In the genomic region with DNA sequence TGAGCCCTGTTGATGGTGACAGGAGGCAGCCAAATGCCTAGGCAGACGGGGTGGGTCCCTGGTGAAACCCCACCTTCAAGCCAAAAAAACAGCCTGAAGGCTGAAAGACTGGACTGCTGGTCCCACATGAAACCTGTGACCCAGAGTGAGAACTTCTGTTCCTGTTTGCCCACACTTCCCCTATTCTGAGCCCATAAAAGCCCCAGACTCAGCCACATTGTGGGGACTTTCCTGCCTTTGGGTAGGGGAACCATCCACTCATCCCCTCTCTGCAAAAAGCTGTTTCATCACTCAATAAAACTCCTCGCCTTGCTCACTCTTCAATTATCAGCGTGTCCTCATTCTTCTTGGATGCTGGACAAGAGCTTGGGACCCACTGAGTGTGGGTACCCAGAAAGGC, we compare ENCODE assay signal across 32 cellular contexts. TPM values are rescaled to one million over a fixed set of nuclear protein-coding genes. Genes with fewer than 3 reads are reported as not detected.
DNase-seq lines count a peak whose midpoint lies in the region; ATAC-seq and TF ChIP-seq lines count a peak whose summit lies in the region.
"Had no signal": no experiment of that assay in that cellular context is flagged by ENCODE, and none has a peak within 500 bp of the region (broad histone marks: within the 10 kb centered on the region; RNA-seq: fewer than 3 reads in every experiment).

No MANE protein-coding gene starts in this region.

- whole genome bisulfite sequencing in right lobe of liver (ENCODE audit: insufficient coverage, low coverage, low lambda C conversion rate, missing lambda C conversion rate) = 100% methylated on average over 2 of the region's 3 CpGs

- peaks cover 48% of the 10 kb centered on the region for H3K4me1 ChIP-seq in CD8-positive, alpha-beta memory T cell (ENCODE audit: insufficient read depth, low read length)
- H3K4me1 ChIP-seq in right lobe of liver = no peaks in the 10 kb centered on the region
- H3K4me1 ChIP-seq: ascending aorta, pancreas, testis had no signal

- H3K27me3 ChIP-seq in CD8-positive, alpha-beta memory T cell (ENCODE audit: insufficient read depth, low read length, poor library complexity, severe bottlenecking) = no peaks in the 10 kb centered on the region
- no peaks in the 10 kb centered on the region for H3K27me3 ChIP-seq in right lobe of liver
- H3K27me3 ChIP-seq: ascending aorta, cardiac muscle cell, pancreas, right atrium auricular region, testis had no signal

- POLR2A ChIA-PET in CD8-positive, alpha-beta memory T cell (lab: Charles Lee) = no interaction called here

- H3K27ac ChIP-seq in CD8-positive, alpha-beta memory T cell (ENCODE audit: low read depth, low read length) = no peak overlapping the region
- no peak overlapping the region for H3K27ac ChIP-seq in right lobe of liver
- H3K27ac ChIP-seq: 22Rv1, ascending aorta, C4-2B, cardiac muscle cell, coronary artery, pancreas, right atrium auricular region, testis had no signal

- no peaks in the 10 kb centered on the region for H3K27me3 Mint-ChIP-seq in CD8-positive, alpha-beta memory T cell
- H3K27me3 Mint-ChIP-seq in T-helper 17 cell = no peaks in the 10 kb centered on the region
- no peaks in the 10 kb centered on the region for H3K27me3 Mint-ChIP-seq in memory B cell
- H3K27me3 Mint-ChIP-seq: activated CD4-positive, alpha-beta memory T cell treated with anti-CD3 and anti-CD28 coated beads, Interleukin-2, amount 10 ng/mL, durations not matched to agents 7 days and 5 days; activated naive CD8-positive, alpha-beta T cell; stimulated activated naive CD8-positive, alpha-beta T cell treated with anti-CD3 and anti-CD28 coated beads, Interleukin-15, Interleukin-2, amounts not matched to agents 100 ng/mL and 50 ng/mL, for 24 hours had no signal

- H3K4me3 ChIP-seq in CD8-positive, alpha-beta memory T cell (ENCODE audit: low read length) = no peak overlapping the region
- H3K4me3 ChIP-seq in right lobe of liver = no peak overlapping the region
- H3K4me3 ChIP-seq: ascending aorta, cardiac muscle cell, coronary artery, pancreas, right atrium auricular region, testis had no signal

- CTCF ChIA-PET in CD8-positive, alpha-beta memory T cell (lab: Charles Lee) = interaction anchor here (2.7 to 6.1 kb wide), 2 partner anchors 14 to 28 kb away, joined by 9 to 28 read pairs; no protein-coding TSS in a partner anchor

- TF ChIP-seq CTCF in right lobe of liver (IDR thresholded peaks at IDR 0.05) = no peak

- peak; percentile 25 for DNase-seq in DMS53 (lab: John Stamatoyannopoulos, UW)
- no peak for DNase-seq in DMS53 treated with DMSO at 0.1 percent for 48 hours (lab: John Stamatoyannopoulos, UW; ENCODE audit: unreplicated experiment)
- no peak for DNase-seq in CD8-positive, alpha-beta memory T cell
- DNase-seq in T-helper 17 cell = no peak
- no peak for DNase-seq in memory B cell (ENCODE audit: low spot score in 2 of 2)
- DNase-seq in right lobe of liver = no peak
- DNase-seq: activated CD4-positive, alpha-beta memory T cell treated with anti-CD3 and anti-CD28 coated beads, Interleukin-2, amount 10 ng/mL, durations not matched to agents 7 days and 5 days; DMS 273 treated with DMSO at 0.1 percent for 48 hours; effector CD8-positive, alpha-beta T cell; mammary epithelial cell; NCI-H446; NCI-H774; stimulated activated CD4-positive, alpha-beta T cell treated with anti-CD3 and anti-CD28 coated beads, Interleukin-1b, Interleukin-23, amount 100 ng/mL, for 48 hours; testis had no signal

- no peak for TF ChIP-seq POLR2A in right lobe of liver (IDR thresholded peaks at IDR 0.05)

- ATAC-seq in T-helper 17 cell (no peak), memory B cell (ENCODE audit: low read depth) (peak; percentile 37), HG02938 (IDR thresholded peaks at IDR 0.05; ENCODE audit: unreplicated experiment) (no peak), right lobe of liver (no peak), HG02885 (IDR thresholded peaks at IDR 0.05; ENCODE audit: poor library complexity, unreplicated experiment) (no peak)
- ATAC-seq: pancreas had no signal

- peak overlapping the region in 7 of 8 donors; percentile 47 to 98 (median 94) for H3K27ac Mint-ChIP-seq in CD8-positive, alpha-beta memory T cell
- H3K27ac Mint-ChIP-seq in T-helper 17 cell (peak overlapping the region; percentile 8), memory B cell (no peak overlapping the region)
- H3K27ac Mint-ChIP-seq: activated CD4-positive, alpha-beta memory T cell treated with anti-CD3 and anti-CD28 coated beads, Interleukin-2, amount 10 ng/mL, durations not matched to agents 7 days and 5 days; activated naive CD8-positive, alpha-beta T cell; stimulated activated naive CD8-positive, alpha-beta T cell treated with anti-CD3 and anti-CD28 coated beads, Interleukin-15, Interleukin-2, amounts not matched to agents 100 ng/mL and 50 ng/mL, for 24 hours had no signal

- no peaks in the 10 kb centered on the region for H3K36me3 ChIP-seq in CD8-positive, alpha-beta memory T cell (ENCODE audit: insufficient read depth, low read length)
- H3K36me3 ChIP-seq in right lobe of liver = peaks cover 0 to 9% (median 2%) of the 10 kb centered on the region in 4 donors
- H3K36me3 ChIP-seq: cardiac muscle cell had no signal

- intact Hi-C loops in right lobe of liver (cut with DNase I) = no loop called here

- peaks cover 6% of the 10 kb centered on the region for H3K9me3 ChIP-seq in CD8-positive, alpha-beta memory T cell (ENCODE audit: low read length)
- no peaks in the 10 kb centered on the region for H3K9me3 ChIP-seq in T-helper 17 cell (ENCODE audit: control insufficient read depth, low read length, poor library complexity, severe bottlenecking)
- no peaks in the 10 kb centered on the region for H3K9me3 ChIP-seq in right lobe of liver
- H3K9me3 ChIP-seq: ascending aorta, pancreas, testis had no signal

- H3K4me3 Mint-ChIP-seq in CD8-positive, alpha-beta memory T cell = peak overlapping the region in 4 of 7 donors; percentile 7 to 78 (median 52)
- H3K4me3 Mint-ChIP-seq in T-helper 17 cell = no peak overlapping the region
- H3K4me3 Mint-ChIP-seq in memory B cell = no peak overlapping the region
- H3K4me3 Mint-ChIP-seq: activated CD4-positive, alpha-beta memory T cell treated with anti-CD3 and anti-CD28 coated beads, Interleukin-2, amount 10 ng/mL, durations not matched to agents 7 days and 5 days; activated naive CD8-positive, alpha-beta T cell; neural crest cell; stimulated activated naive CD8-positive, alpha-beta T cell treated with anti-CD3 and anti-CD28 coated beads, Interleukin-15, Interleukin-2, amounts not matched to agents 100 ng/mL and 50 ng/mL, for 24 hours had no signal

- H3K36me3 Mint-ChIP-seq in CD8-positive, alpha-beta memory T cell = peaks cover 6 to 41% (median 9%) of the 10 kb centered on the region in 3 donors
- peaks cover 6% of the 10 kb centered on the region for H3K36me3 Mint-ChIP-seq in T-helper 17 cell (ENCODE audit: low read depth)
- peaks cover 41% of the 10 kb centered on the region for H3K36me3 Mint-ChIP-seq in memory B cell

- H3K4me1 Mint-ChIP-seq in CD8-positive, alpha-beta memory T cell = peaks cover 19 to 56% (median 47%) of the 10 kb centered on the region in 3 donors
- H3K4me1 Mint-ChIP-seq in T-helper 17 cell (peaks cover 17% of the 10 kb centered on the region), memory B cell (peaks cover 3% of the 10 kb centered on the region)
- H3K4me1 Mint-ChIP-seq: neural crest cell had no signal

- H3K9me3 Mint-ChIP-seq in CD8-positive, alpha-beta memory T cell = peaks cover 0 to 4% (median 0%) of the 10 kb centered on the region in 5 donors
- peaks cover 3% of the 10 kb centered on the region for H3K9me3 Mint-ChIP-seq in memory B cell
- H3K9me3 Mint-ChIP-seq: neural crest cell; stimulated activated naive CD8-positive, alpha-beta T cell treated with anti-CD3 and anti-CD28 coated beads, Interleukin-15, Interleukin-2, amounts not matched to agents 100 ng/mL and 50 ng/mL, for 24 hours had no signal

RNA-seq across cellular contexts. Expression of gene HTR6, which starts 25.2 kb away (rescaled TPM):
- not detected for total RNA-seq in CD8-positive, alpha-beta memory T cell
- not detected for polyA plus RNA-seq in CD8-positive, alpha-beta memory T cell
- total RNA-seq in T-helper 17 cell (under 1 TPM; 0.16 to 0.17 TPM), right lobe of liver (not detected)
- total RNA-seq: activated CD4-positive, alpha-beta memory T cell treated with anti-CD3 and anti-CD28 coated beads, Interleukin-2, amount 10 ng/mL, durations not matched to agents 7 days and 5 days; ascending aorta; cardiac muscle cell; epithelial cell of proximal tubule; glomerular endothelial cell; LHCN-M2; mammary epithelial cell; mucosa of gallbladder; neural crest cell; pancreas; right atrium auricular region; RPMI7951; ureter had no signal
- polyA plus RNA-seq: cardiac muscle cell, mammary epithelial cell, pancreas had no signal

RNA-seq across cellular contexts. Expression of gene NBL1, which starts 45.7 kb away (rescaled TPM):
- total RNA-seq in CD8-positive, alpha-beta memory T cell = 10 to 100 TPM; 35.6 to 36.3 TPM
- polyA plus RNA-seq in CD8-positive, alpha-beta memory T cell = 8.1 TPM
- total RNA-seq in T-helper 17 cell (10 to 100 TPM; 32.0 to 32.3 TPM), right lobe of liver (1 to 10 TPM; 2.2 to 5.7 (median 3.4) TPM)

Comparison
In these comparisons a context has a peak if more than half of its experiments do, and no peak if none do; other contexts are left out.
1. H3K4me3 Mint-ChIP-seq: peak in CD8-positive, alpha-beta memory T cell (4 of 7); none in T-helper 17 cell (single experiment) and memory B cell (single experiment).
2. RNA of gene NBL1, which starts 45.7 kb away (total RNA-seq): 35.6 to 36.3 TPM in CD8-positive, alpha-beta memory T cell and 32.0 to 32.3 TPM in T-helper 17 cell; 2.2 to 5.7 TPM in right lobe of liver; every median in the first group is over 4 times any median in the second.